ENCODE assay signal across 15 cellular contexts in genomic region chr10:356452-356851, GRCh38.
"Had no signal": no experiment of that assay in that cellular context is flagged by ENCODE, and none has a peak within 500 bp of the region (broad histone marks: within the 10 kb centered on the region; RNA-seq: fewer than 3 reads in every experiment).

No MANE protein-coding gene starts in this region.

- ATAC-seq: esophagus mucosa, left cardiac atrium, lower lobe of right lung, upper lobe of right lung had no signal

- H3K36me3 ChIP-seq: breast epithelium, prostate gland had no signal

- DNase-seq: activated CD4-positive, alpha-beta memory T cell treated with anti-CD3 and anti-CD28 coated beads for 36 hours; activated T-cell treated with anti-CD3 and anti-CD28 coated beads, Interleukin-2, amount 50 U/mL, for 48 hours; aorta; left cardiac atrium; lower lobe of right lung; sigmoid colon; stimulated activated CD4-positive, alpha-beta T cell treated with anti-CD3 and anti-CD28 coated beads, Interleukin-12 subunit alpha, Interleukin-12 subunit beta, amount 100 ng/mL, for 4 hours; stimulated activated naive CD4-positive, alpha-beta T cell treated with Interleukin-2 at 50 U/mL for 16 hours; T-helper 9 cell; upper lobe of right lung had no signal

- FAIRE-seq: endometrium had no signal

- H3K9me3 ChIP-seq: breast epithelium, lower lobe of right lung, prostate gland, sigmoid colon, upper lobe of right lung had no signal

- H3K27me3 Mint-ChIP-seq: activated CD4-positive, alpha-beta memory T cell treated with anti-CD3 and anti-CD28 coated beads for 36 hours had no signal

- H3K4me1 ChIP-seq: breast epithelium, lower lobe of right lung, prostate gland, upper lobe of right lung had no signal

- H3K27ac ChIP-seq: breast epithelium, lower lobe of right lung, prostate gland, sigmoid colon, upper lobe of right lung had no signal

- H3K4me3 Mint-ChIP-seq: activated CD4-positive, alpha-beta memory T cell treated with anti-CD3 and anti-CD28 coated beads for 36 hours; nephron had no signal

- H3K36me3 Mint-ChIP-seq: activated CD4-positive, alpha-beta memory T cell treated with anti-CD3 and anti-CD28 coated beads for 36 hours had no signal

- H3K27ac Mint-ChIP-seq: activated CD4-positive, alpha-beta memory T cell treated with anti-CD3 and anti-CD28 coated beads for 36 hours; nephron had no signal

- H3K4me3 ChIP-seq: breast epithelium, lower lobe of right lung, prostate gland, sigmoid colon, upper lobe of right lung had no signal

- H3K27me3 ChIP-seq: breast epithelium, sigmoid colon, upper lobe of right lung had no signal

- H3K9me3 Mint-ChIP-seq: activated CD4-positive, alpha-beta memory T cell treated with anti-CD3 and anti-CD28 coated beads for 36 hours; nephron had no signal
